In genomic region chr2:32289165-32290054, GRCh38 we compare ENCODE assay signal across 10 cellular contexts. TPM values are rescaled to one million over a fixed set of nuclear protein-coding genes. Genes with fewer than 3 reads are reported as not detected.
A peak's percentile ranks its signal among the peaks of the same experiment; 100 is the strongest.
DNase-seq lines count a peak whose midpoint lies in the region; ATAC-seq, FAIRE-seq and TF ChIP-seq lines count a peak whose summit lies in the region.
"Had no signal": no experiment of that assay in that cellular context is flagged by ENCODE, and none has a peak within 500 bp of the region (broad histone marks: within the 10 kb centered on the region; RNA-seq: fewer than 3 reads in every experiment).

No MANE protein-coding gene starts in this region.

- WGBS in K562 (ENCODE audit: insufficient coverage, low coverage, missing lambda C conversion rate): 43% methylated on average over 5 of the region's 5 CpGs

- TF ChIP-seq POLR2A in K562 (conservative IDR thresholded peaks at IDR 0.05): no peak

- H3K36me3 ChIP-seq in K562 (ENCODE audit: control insufficient read depth, insufficient read depth, low read length) (peaks cover 15% of the 10 kb centered on the region; the same call in 1 of the 3 replicates), mucosa of descending colon (ENCODE audit: low read depth) (no peaks in the 10 kb centered on the region)

- H3K4me1 ChIP-seq in K562 (replicated peaks in 1 of 2; ENCODE audit: control insufficient read depth in 2 of 2, insufficient read depth in 2 of 2, low read length in 2 of 2): no peaks in the 10 kb centered on the region
- H3K4me1 ChIP-seq in mucosa of descending colon (ENCODE audit: low read depth): peaks cover 23% of the 10 kb centered on the region

- no peak for FAIRE-seq in K562 (lab: Jason Lieb, UNC)

- no peaks in the 10 kb centered on the region for H4K20me1 ChIP-seq in K562 (replicated peaks; ENCODE audit: control insufficient read depth, insufficient read depth, low read length)

- peak overlapping the region; percentile 27 for H3K27ac Mint-ChIP-seq in CD4-positive, alpha-beta T cell

- no peak overlapping the region for H3K4me2 ChIP-seq in K562 (ENCODE audit: insufficient read depth, low read length)

- no peaks in the 10 kb centered on the region for H3K27me3 ChIP-seq in CD4-positive, alpha-beta T cell (ENCODE audit: control insufficient read depth, insufficient read depth, low read length)
- no peaks in the 10 kb centered on the region for H3K27me3 ChIP-seq in K562 (ENCODE audit: control insufficient read depth in 2 of 2, insufficient read depth in 2 of 2, low read length in 2 of 2)

- intact Hi-C loops in CD4-positive, alpha-beta T cell (cut with DNase I, micrococcal nuclease): no loop called here
- intact Hi-C loops in K562 (cut with micrococcal nuclease) (no loop called here), mucosa of descending colon (cut with DNase I, micrococcal nuclease) (loop anchor here in 1 of 2 donors (2.0 kb wide), 1 partner anchor 67 kb away; the partner anchor contains the start of gene BIRC6)

- H3K27ac ChIP-seq in CD4-positive, alpha-beta T cell (ENCODE audit: low read depth, low read length): no peak overlapping the region
- H3K27ac ChIP-seq in K562 (ENCODE audit: extremely low read depth, low read depth, low read length): 0 out of 3 replicates have a peak overlapping the region, but pooled peaks have one; percentile 2

- CTCF ChIA-PET in CD4-positive, alpha-beta T cell (lab: Charles Lee): no interaction called here
- CTCF ChIA-PET in K562 (lab: Yijun Ruan, JAX; ENCODE audit: low intra/inter-chr PET ratio): no interaction called here

- H2AFZ ChIP-seq in K562 (ENCODE audit: low read depth, low read length): no peak overlapping the region

- POLR2A ChIA-PET in CD4-positive, alpha-beta T cell (lab: Charles Lee): no interaction called here
- POLR2A ChIA-PET in K562 (lab: Yijun Ruan, JAX): interaction anchor here (1.0 to 1.2 kb wide), 2 partner anchors 8 to 15 kb away, joined by 3 to 5 read pairs; no protein-coding TSS in a partner anchor

- no peak overlapping the region for H3K4me3 ChIP-seq in K562
- H3K4me3 ChIP-seq in mucosa of descending colon: no peak overlapping the region

- H3K9ac ChIP-seq in K562 (ENCODE audit: insufficient read depth in 1 of 2, low read depth in 2 of 2, low read length in 2 of 2): no peak overlapping the region

- TF ChIP-seq CTCF in CD4-positive, alpha-beta T cell (IDR thresholded peaks at IDR 0.05): no peak
- no peak for TF ChIP-seq CTCF in K562 (IDR thresholded peaks at IDR 0.05 in 2 of 3, conservative IDR thresholded peaks at IDR 0.05 in 1 of 3; ENCODE audit: insufficient read depth in 2 of 3, low read depth in 1 of 3, low read length in 3 of 3)
- no peak for TF ChIP-seq CTCF in mucosa of descending colon (IDR thresholded peaks at IDR 0.05)

- no peaks in the 10 kb centered on the region for H3K9me3 Mint-ChIP-seq in CD4-positive, alpha-beta T cell

- BruUV-seq in K562 (replicated peaks; lab: Mats Ljungman, UMichigan): no TSS peak

- H3K4me3 Mint-ChIP-seq in CD4-positive, alpha-beta T cell: no peak overlapping the region

- H3K79me2 ChIP-seq in K562 (ENCODE audit: control insufficient read depth, insufficient read depth, low read length): peaks cover 19% of the 10 kb centered on the region; the same call in 2 of the 3 replicates

- no peaks in the 10 kb centered on the region for H3K9me3 ChIP-seq in CD4-positive, alpha-beta T cell (ENCODE audit: control insufficient read depth, low read length)
- H3K9me3 ChIP-seq in K562 (replicated peaks; ENCODE audit: control insufficient read depth, insufficient read depth, low read depth, low read length) (no peaks in the 10 kb centered on the region), mucosa of descending colon (no peaks in the 10 kb centered on the region)

- H3K4me1 Mint-ChIP-seq in CD4-positive, alpha-beta T cell (ENCODE audit: low read depth): peaks cover 46% of the 10 kb centered on the region

- in situ Hi-C loops in K562 (cut with MboI): no loop called here

- TF ChIP-seq RAD21 in K562 (CRISPR knock-in tag; conservative IDR thresholded peaks at IDR 0.05 in 1 of 2, IDR thresholded peaks at IDR 0.05 in 1 of 2): no peak

- TF ChIP-seq EP300 in K562 (IDR thresholded peaks at IDR 0.05; ENCODE audit: low read length): peak; percentile 59; the same call in 1 of the 2 replicates

- H3K27me3 Mint-ChIP-seq in CD4-positive, alpha-beta T cell: no peaks in the 10 kb centered on the region

- DNase-seq in CD4-positive, alpha-beta T cell: no peak
- DNase-seq in LHCN-M2 (ENCODE audit: low read depth) (peak; percentile 53), K562 (ENCODE audit: extremely low read depth in 1 of 4, low spot score in 3 of 4) (peak in 1 of 4 experiments; percentile 23), mucosa of descending colon (peak in 1 of 3 donors; percentile 29), NCI-H774 (lab: John Stamatoyannopoulos, UW) (no peak)
- no peak for DNase-seq in activated CD8-positive, alpha-beta memory T cell treated with anti-CD3 and anti-CD28 coated beads, Interleukin-2, amount 50 U/mL, for 48 hours

- H3K36me3 Mint-ChIP-seq in CD4-positive, alpha-beta T cell (ENCODE audit: low read depth): peaks cover 68% of the 10 kb centered on the region

- ATAC-seq in CD4-positive, alpha-beta T cell (ENCODE audit: poor library complexity): no peak
- ATAC-seq in K562 (peak; percentile 56), mucosa of descending colon (peak; percentile 99), GM19351 (IDR thresholded peaks at IDR 0.05; ENCODE audit: unreplicated experiment) (no peak), GM18870 (IDR thresholded peaks at IDR 0.05; ENCODE audit: unreplicated experiment) (no peak)

- H3K9me1 ChIP-seq in K562 (ENCODE audit: control insufficient read depth, insufficient read depth, low read length): no peaks in the 10 kb centered on the region

TF ChIP-seq in K562, 482 proteins besides CTCF, POLR2A, EP300 and RAD21 (continues in another document):
- TF ChIP-seq FOS (IDR thresholded peaks at IDR 0.05; ENCODE audit: extremely low read depth, insufficient read length): peak; percentile 19
- TF ChIP-seq NR2C1 (IDR thresholded peaks at IDR 0.05): no peak
- TF ChIP-seq NR2C1 (tag; IDR thresholded peaks at IDR 0.05): peak; percentile 40; the same call in 1 of the 2 replicates
- 0 out of 2 replicates have a peak, but pooled peaks have one; percentile 37 for TF ChIP-seq TOE1 (IDR thresholded peaks at IDR 0.05; ENCODE audit: borderline replicate concordance)
- no peak for TF ChIP-seq TOE1 (CRISPR knock-in tag; IDR thresholded peaks at IDR 0.05; ENCODE audit: borderline replicate concordance, low read depth)
- no peak for TF ChIP-seq CEBPG (CRISPR knock-in tag; IDR thresholded peaks at IDR 0.05)
- TF ChIP-seq CEBPG (tag; conservative IDR thresholded peaks at IDR 0.05 in 1 of 2, IDR thresholded peaks at IDR 0.05 in 1 of 2): peak; percentile 49 to 90; a peak in 3 of 4 replicates
- peak; percentile 83 for TF ChIP-seq JUND (IDR thresholded peaks at IDR 0.05; ENCODE audit: borderline replicate concordance, low read depth, low read length)
- peak; percentile 43; the same call in 1 of the 3 replicates for TF ChIP-seq JUND (tag; IDR thresholded peaks at IDR 0.05; ENCODE audit: borderline replicate concordance, low read depth, low read length)

RNA-seq across cellular contexts. Expression of gene YIPF4, which starts 11.7 kb away (rescaled TPM):
- total RNA-seq in CD4-positive, alpha-beta T cell: 1 to 10 TPM; 7.7 to 9.7 TPM
- total RNA-seq in LHCN-M2 (2014; rRNA removed): 12.6 and 27.6 TPM in 2 replicates
- polyA plus RNA-seq in LHCN-M2 (2012): 14.9 TPM
- total RNA-seq in K562 (2011; cell fraction: chromatin; rRNA removed; ENCODE audit: low replicate concordance): 9.1 and 41.3 TPM in 2 replicates
- total RNA-seq in K562 (2011; cell fraction: nucleolus; rRNA removed): 6.1 and 6.3 TPM in 2 replicates
- 10.7 and 20.3 TPM in 2 replicates for total RNA-seq in K562 (2011; cell fraction: nucleoplasm; rRNA removed)
- 7.0 and 8.6 TPM in 2 replicates for total RNA-seq in K562 (2014; rRNA removed)
- 39.6 and 51.0 TPM in 2 replicates for total RNA-seq in K562 (2014; rRNA removed; fragmentation: Illumina TruSeq; extraction: Trizol)
- total RNA-seq in K562 (2015; rRNA removed; fragmentation: Illumina TruSeq; extraction: Trizol): 15.3 and 17.5 TPM in 2 replicates
- total RNA-seq in K562 (2021): 42.7 and 46.9 TPM in 2 replicates
- 14.6 and 26.5 TPM in 2 replicates for polyA plus RNA-seq in K562 (2011; rRNA removed)
- 2.3 and 6.0 TPM in 2 replicates for polyA plus RNA-seq in K562 (2011; cell fraction: cytosol; rRNA removed)
- polyA plus RNA-seq in K562 (2011; cell fraction: nucleus; rRNA removed): 2.1 and 3.2 TPM in 2 replicates
- polyA plus RNA-seq in K562 (2012): 23.9 and 27.2 TPM in 2 replicates
- polyA plus RNA-seq in K562 (2014; fragmentation: Illumina TruSeq; extraction: Trizol): 13.1 and 13.9 TPM in 2 replicates
- 1 to 10 TPM; 4.9 to 7.7 TPM for polyA plus RNA-seq in K562 (2014; fragmentation: Nextera tagmentation; extraction: Ambion mirVana)
- 25.4 and 26.5 TPM in 2 replicates for polyA plus RNA-seq in K562 (2014; rRNA removed)
- 10.0 and 11.8 TPM in 2 replicates for polyA minus RNA-seq in K562 (2011; rRNA and poly(A)+ RNA removed)
- polyA minus RNA-seq in K562 (2011; cell fraction: cytosol; rRNA and poly(A)+ RNA removed): 1.9 and 8.4 TPM in 2 replicates
- polyA minus RNA-seq in K562 (2011; cell fraction: nucleus; rRNA and poly(A)+ RNA removed): 2.3 and 4.3 TPM in 2 replicates
- 10 to 100 TPM; 46.8 to 59.4 (median 57.3) TPM for total RNA-seq in mucosa of descending colon

RNA-seq across cellular contexts. Expression of gene NLRC4, which starts 24.7 kb away (rescaled TPM):
- total RNA-seq in CD4-positive, alpha-beta T cell: under 1 TPM in 1 of 2 experiments, not detected in 1; 0.11 TPM
- not detected in 2 replicates for total RNA-seq in LHCN-M2 (2014; rRNA removed)
- polyA plus RNA-seq in LHCN-M2 (2012): 0.06 TPM
- not detected in 2 replicates for total RNA-seq in K562 (2011; cell fraction: chromatin; rRNA removed; ENCODE audit: low replicate concordance)
- 0.17 TPM in 1 of 2 replicates, not detected in the other for total RNA-seq in K562 (2011; cell fraction: nucleolus; rRNA removed)
- not detected in 2 replicates for total RNA-seq in K562 (2011; cell fraction: nucleoplasm; rRNA removed)
- 0.08 TPM in 1 of 2 replicates, not detected in the other for total RNA-seq in K562 (2014; rRNA removed)
- total RNA-seq in K562 (2014; rRNA removed; fragmentation: Illumina TruSeq; extraction: Trizol): 0.07 TPM in 1 of 2 replicates, not detected in the other
- total RNA-seq in K562 (2015; rRNA removed; fragmentation: Illumina TruSeq; extraction: Trizol): 0.04 and 0.14 TPM in 2 replicates
- total RNA-seq in K562 (2021): 0.07 TPM in 1 of 2 replicates, not detected in the other
- polyA plus RNA-seq in K562 (2011; rRNA removed): 0.03 and 0.07 TPM in 2 replicates
- 0.04 TPM in 1 of 2 replicates, not detected in the other for polyA plus RNA-seq in K562 (2011; cell fraction: cytosol; rRNA removed)
- 0.03 and 0.06 TPM in 2 replicates for polyA plus RNA-seq in K562 (2011; cell fraction: nucleus; rRNA removed)
- 0.21 and 0.46 TPM in 2 replicates for polyA plus RNA-seq in K562 (2012)
- polyA plus RNA-seq in K562 (2014; fragmentation: Illumina TruSeq; extraction: Trizol): 0.04 TPM in 1 of 2 replicates, not detected in the other
- under 1 TPM; 0.06 to 0.18 TPM for polyA plus RNA-seq in K562 (2014; fragmentation: Nextera tagmentation; extraction: Ambion mirVana)
- 0.05 TPM in 1 of 2 replicates, not detected in the other for polyA plus RNA-seq in K562 (2014; rRNA removed)
- polyA minus RNA-seq in K562 (2011; rRNA and poly(A)+ RNA removed): not detected in 2 replicates
- polyA minus RNA-seq in K562 (2011; cell fraction: cytosol; rRNA and poly(A)+ RNA removed): not detected in 2 replicates
- polyA minus RNA-seq in K562 (2011; cell fraction: nucleus; rRNA and poly(A)+ RNA removed): 0.13 TPM in 1 of 2 replicates, not detected in the other
- total RNA-seq in mucosa of descending colon: 1 to 10 TPM in 2 of 3 donors, under 1 TPM in 1; 0.46 to 1.8 (median 1.5) TPM
- total RNA-seq: OCI-LY7 had no signal
- polyA plus RNA-seq: neural cell had no signal

Comparison
In these comparisons a context has a peak if more than half of its experiments do, and no peak if none do; other contexts are left out.
1. ATAC-seq: peak in K562 (single experiment) and mucosa of descending colon (single experiment); none in CD4-positive, alpha-beta T cell (single experiment), GM19351 (single experiment) and GM18870 (single experiment).